22 cellular contexts compared by ENCODE assay signal in the genomic region with DNA sequence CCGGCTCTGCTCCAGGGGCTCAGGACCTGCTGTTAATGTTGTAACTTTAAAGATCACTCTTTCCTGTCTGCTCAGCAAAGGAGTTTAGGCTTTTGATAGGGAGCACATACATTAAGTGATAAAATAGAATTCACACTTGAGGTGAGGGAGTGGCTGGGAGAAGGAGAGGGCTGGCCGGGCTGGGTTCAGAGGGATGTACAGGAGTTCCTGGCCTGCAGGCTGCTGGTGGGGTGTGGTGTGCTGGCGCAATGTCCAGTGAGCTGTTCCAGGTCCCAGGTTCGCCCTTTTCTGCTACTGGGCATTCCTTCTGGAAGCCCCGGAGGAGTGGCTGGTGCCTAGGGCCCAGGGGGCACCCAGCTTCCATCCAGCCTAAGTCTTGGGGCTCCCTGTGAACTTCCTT. TPM values are rescaled to one million over a fixed set of nuclear protein-coding genes. Genes with fewer than 3 reads are reported as not detected.
A peak's percentile ranks its signal among the peaks of the same experiment; 100 is the strongest.
DNase-seq lines count a peak whose midpoint lies in the region; ATAC-seq and TF ChIP-seq lines count a peak whose summit lies in the region.
"Had no signal": no experiment of that assay in that cellular context is flagged by ENCODE, and none has a peak within 500 bp of the region (broad histone marks: within the 10 kb centered on the region; RNA-seq: fewer than 3 reads in every experiment).

No MANE protein-coding gene starts in this region.

- CTCF ChIA-PET in SK-N-SH (lab: Yijun Ruan, JAX) = interaction anchor here (0.7 to 3.1 kb wide), 2 partner anchors 19 to 280 kb away, joined by 3 to 19 read pairs; no protein-coding TSS in a partner anchor

- no peak overlapping the region for H3K4me3 Mint-ChIP-seq in brain
- H3K4me3 Mint-ChIP-seq in nephron = no peak overlapping the region
- no peak overlapping the region for H3K4me3 Mint-ChIP-seq in activated T-cell treated with anti-CD3 and anti-CD28 coated beads, Interleukin-2, amount 50 U/mL, for 4 hours
- H3K4me3 Mint-ChIP-seq: CD4-positive, CD25-positive, alpha-beta regulatory T cell; CD8-positive, alpha-beta memory T cell had no signal

- 94% methylated on average over 2 of the region's 5 CpGs for WGBS in SK-N-SH (ENCODE audit: low lambda C conversion rate)

- ATAC-seq in SK-N-SH treated with all-trans-retinoic acid at 6 μM for 48 hours (no peak), GM19467 (IDR thresholded peaks at IDR 0.05; ENCODE audit: unreplicated experiment) (no peak)
- no peak for ATAC-seq in activated T-cell treated with anti-CD3 and anti-CD28 coated beads, Interleukin-2, amount 50 U/mL, for 4 hours
- ATAC-seq: GM12878, HCT116 had no signal

- DNase-seq in SK-N-SH (no peak), posterior cingulate gyrus (no peak)
- no peak for DNase-seq in activated T-cell treated with anti-CD3 and anti-CD28 coated beads, Interleukin-2, amount 50 U/mL, for 4 hours
- DNase-seq: C1 segment of cervical spinal cord; CD4-positive, CD25-positive, alpha-beta regulatory T cell; CD8-positive, alpha-beta memory T cell; COR-L47; DMS 273 treated with DMSO at 0.1 percent for 48 hours; DMS53; DND-41; EL; GOT3; H7; KG1 had no signal

- TF ChIP-seq CTCF in SK-N-SH (IDR thresholded peaks at IDR 0.05) (no peak), brain (conservative IDR thresholded peaks at IDR 0.05) (no peak), nephron (IDR thresholded peaks at IDR 0.05; ENCODE audit: unreplicated experiment in 3 of 3) (no peak)

- no peaks in the 10 kb centered on the region for H3K36me3 ChIP-seq in SK-N-SH (replicated peaks in 1 of 2; ENCODE audit: control insufficient read depth in 1 of 2, insufficient read depth in 2 of 2, low read length in 1 of 2)

- TF ChIP-seq RAD21 in SK-N-SH (IDR thresholded peaks at IDR 0.05; ENCODE audit: low read length) = no peak

- no peak for TF ChIP-seq EP300 in SK-N-SH (IDR thresholded peaks at IDR 0.05; ENCODE audit: borderline replicate concordance in 1 of 2, low read depth in 1 of 2, low read length in 1 of 2)

- H2AFZ ChIP-seq in SK-N-SH (ENCODE audit: low read depth) = no peak overlapping the region

- H3F3A ChIP-seq in SK-N-SH (replicated peaks; ENCODE audit: insufficient read depth) = no peaks in the 10 kb centered on the region

- H3K9me3 Mint-ChIP-seq in brain = no peaks in the 10 kb centered on the region
- H3K9me3 Mint-ChIP-seq in nephron = no peaks in the 10 kb centered on the region
- no peaks in the 10 kb centered on the region for H3K9me3 Mint-ChIP-seq in activated T-cell treated with anti-CD3 and anti-CD28 coated beads, Interleukin-2, amount 50 U/mL, for 4 hours
- H3K9me3 Mint-ChIP-seq: CD8-positive, alpha-beta memory T cell had no signal

- H3K9ac ChIP-seq in SK-N-SH = no peak overlapping the region

- H3K9me2 ChIP-seq in SK-N-SH = no peaks in the 10 kb centered on the region

- H3K9me3 ChIP-seq in SK-N-SH = no peaks in the 10 kb centered on the region

- peaks cover 30% of the 10 kb centered on the region for H3K4me1 Mint-ChIP-seq in brain
- H3K4me1 Mint-ChIP-seq in nephron = peaks cover 17% of the 10 kb centered on the region
- no peaks in the 10 kb centered on the region for H3K4me1 Mint-ChIP-seq in activated T-cell treated with anti-CD3 and anti-CD28 coated beads, Interleukin-2, amount 50 U/mL, for 4 hours (ENCODE audit: low read depth)
- H3K4me1 Mint-ChIP-seq: CD4-positive, CD25-positive, alpha-beta regulatory T cell; CD8-positive, alpha-beta memory T cell had no signal

- H3K27me3 Mint-ChIP-seq in brain = no peaks in the 10 kb centered on the region
- H3K27me3 Mint-ChIP-seq in nephron (ENCODE audit: low read depth) = no peaks in the 10 kb centered on the region
- H3K27me3 Mint-ChIP-seq in activated T-cell treated with anti-CD3 and anti-CD28 coated beads, Interleukin-2, amount 50 U/mL, for 4 hours (ENCODE audit: low read depth) = no peaks in the 10 kb centered on the region

- H3K4me3 ChIP-seq in SK-N-SH (ENCODE audit: low read depth in 2 of 2, low read length in 1 of 2) = no peak overlapping the region
- H3K4me3 ChIP-seq: GM12878 had no signal

- no peaks in the 10 kb centered on the region for H4K20me1 ChIP-seq in SK-N-SH (ENCODE audit: insufficient read depth)

- H3K27me3 ChIP-seq in SK-N-SH (ENCODE audit: insufficient read depth) = no peaks in the 10 kb centered on the region

- no peak overlapping the region for H3K4me2 ChIP-seq in SK-N-SH

- H3K36me3 Mint-ChIP-seq in brain (no peaks in the 10 kb centered on the region), nephron (ENCODE audit: low read depth) (no peaks in the 10 kb centered on the region)
- no peaks in the 10 kb centered on the region for H3K36me3 Mint-ChIP-seq in activated T-cell treated with anti-CD3 and anti-CD28 coated beads, Interleukin-2, amount 50 U/mL, for 4 hours (ENCODE audit: insufficient read depth)
- H3K36me3 Mint-ChIP-seq: CD4-positive, CD25-positive, alpha-beta regulatory T cell; CD8-positive, alpha-beta memory T cell had no signal

- H3K27ac Mint-ChIP-seq in brain (peak overlapping the region in 3 of 5 experiments; percentile 45 to 67 (median 45)), nephron (peak overlapping the region in 2 of 3 experiments; percentile 36 to 65)
- H3K27ac Mint-ChIP-seq: CD4-positive, CD25-positive, alpha-beta regulatory T cell had no signal

- no peaks in the 10 kb centered on the region for H3K79me2 ChIP-seq in SK-N-SH (ENCODE audit: insufficient read depth)

- intact Hi-C loops in posterior cingulate gyrus (cut with DNase I) = no loop called here

- H3K27ac ChIP-seq in SK-N-SH (ENCODE audit: low read depth in 2 of 2, low read length in 1 of 2) = peak overlapping the region in 1 of 2 experiments; percentile 96; a peak in 1 of 4 replicates
- H3K27ac ChIP-seq: 22Rv1 had no signal

- POLR2A ChIA-PET in SK-N-SH (lab: Yijun Ruan, JAX) = no interaction called here

- peaks cover 0 to 95% of the 10 kb centered on the region in 2 experiments; a peak in 1 of 4 replicates for H3K4me1 ChIP-seq in SK-N-SH (ENCODE audit: control insufficient read depth in 1 of 2, insufficient read depth in 2 of 2, low read depth in 1 of 2, low read length in 1 of 2)

TF ChIP-seq in SK-N-SH treated with all-trans-retinoic acid at 6 μM for 48 hours, 23 proteins besides CTCF, POLR2A, EP300 and RAD21:
- TF ChIP-seq CREB5 (CRISPR knock-in tag; IDR thresholded peaks at IDR 0.05; ENCODE audit: low read depth) = no peak
- TF ChIP-seq ZFP3 (CRISPR knock-in tag; IDR thresholded peaks at IDR 0.05) = peak; percentile 96
TF ChIP-seq in SK-N-SH treated with all-trans-retinoic acid at 6 μM for 48 hours: peak in this region for 1.

TF ChIP-seq in SK-N-SH, 30 proteins besides CTCF, POLR2A, EP300 and RAD21 (continues in another document):
- no peak for TF ChIP-seq RFX5 (IDR thresholded peaks at IDR 0.05; ENCODE audit: low read length)
- TF ChIP-seq ELF1 (IDR thresholded peaks at IDR 0.05) = no peak
- TF ChIP-seq, protein P1, sequence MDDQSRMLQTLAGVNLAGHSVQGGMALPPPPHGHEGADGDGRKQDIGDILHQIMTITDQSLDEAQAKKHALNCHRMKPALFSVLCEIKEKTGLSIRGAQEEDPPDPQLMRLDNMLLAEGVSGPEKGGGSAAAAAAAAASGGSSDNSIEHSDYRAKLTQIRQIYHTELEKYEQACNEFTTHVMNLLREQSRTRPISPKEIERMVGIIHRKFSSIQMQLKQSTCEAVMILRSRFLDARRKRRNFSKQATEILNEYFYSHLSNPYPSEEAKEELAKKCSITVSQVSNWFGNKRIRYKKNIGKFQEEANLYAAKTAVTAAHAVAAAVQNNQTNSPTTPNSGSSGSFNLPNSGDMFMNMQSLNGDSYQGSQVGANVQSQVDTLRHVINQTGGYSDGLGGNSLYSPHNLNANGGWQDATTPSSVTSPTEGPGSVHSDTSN (IDR thresholded peaks at IDR 0.05) = no peak
- no peak for TF ChIP-seq TCF12 (IDR thresholded peaks at IDR 0.05)
- TF ChIP-seq YY1 (IDR thresholded peaks at IDR 0.05; ENCODE audit: low read depth) = no peak
- TF ChIP-seq FOXJ3 (CRISPR knock-in tag; IDR thresholded peaks at IDR 0.05) = no peak
- TF ChIP-seq TEAD4 (IDR thresholded peaks at IDR 0.05; ENCODE audit: borderline replicate concordance, insufficient read depth) = no peak
- no peak for TF ChIP-seq GABPA (IDR thresholded peaks at IDR 0.05; ENCODE audit: low read depth)
- no peak for TF ChIP-seq POLR2AphosphoS5 (IDR thresholded peaks at IDR 0.05; ENCODE audit: low read depth, low read length)
- TF ChIP-seq, protein P2, sequence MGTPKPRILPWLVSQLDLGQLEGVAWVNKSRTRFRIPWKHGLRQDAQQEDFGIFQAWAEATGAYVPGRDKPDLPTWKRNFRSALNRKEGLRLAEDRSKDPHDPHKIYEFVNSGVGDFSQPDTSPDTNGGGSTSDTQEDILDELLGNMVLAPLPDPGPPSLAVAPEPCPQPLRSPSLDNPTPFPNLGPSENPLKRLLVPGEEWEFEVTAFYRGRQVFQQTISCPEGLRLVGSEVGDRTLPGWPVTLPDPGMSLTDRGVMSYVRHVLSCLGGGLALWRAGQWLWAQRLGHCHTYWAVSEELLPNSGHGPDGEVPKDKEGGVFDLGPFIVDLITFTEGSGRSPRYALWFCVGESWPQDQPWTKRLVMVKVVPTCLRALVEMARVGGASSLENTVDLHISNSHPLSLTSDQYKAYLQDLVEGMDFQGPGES (IDR thresholded peaks at IDR 0.05; ENCODE audit: low read depth, low read length) = no peak
- no peak for TF ChIP-seq MEF2A (IDR thresholded peaks at IDR 0.05; ENCODE audit: borderline replicate concordance, low read depth)
- no peak for TF ChIP-seq CHD2 (IDR thresholded peaks at IDR 0.05; ENCODE audit: low read length, partially characterized antibody)
- TF ChIP-seq, protein P3, sequence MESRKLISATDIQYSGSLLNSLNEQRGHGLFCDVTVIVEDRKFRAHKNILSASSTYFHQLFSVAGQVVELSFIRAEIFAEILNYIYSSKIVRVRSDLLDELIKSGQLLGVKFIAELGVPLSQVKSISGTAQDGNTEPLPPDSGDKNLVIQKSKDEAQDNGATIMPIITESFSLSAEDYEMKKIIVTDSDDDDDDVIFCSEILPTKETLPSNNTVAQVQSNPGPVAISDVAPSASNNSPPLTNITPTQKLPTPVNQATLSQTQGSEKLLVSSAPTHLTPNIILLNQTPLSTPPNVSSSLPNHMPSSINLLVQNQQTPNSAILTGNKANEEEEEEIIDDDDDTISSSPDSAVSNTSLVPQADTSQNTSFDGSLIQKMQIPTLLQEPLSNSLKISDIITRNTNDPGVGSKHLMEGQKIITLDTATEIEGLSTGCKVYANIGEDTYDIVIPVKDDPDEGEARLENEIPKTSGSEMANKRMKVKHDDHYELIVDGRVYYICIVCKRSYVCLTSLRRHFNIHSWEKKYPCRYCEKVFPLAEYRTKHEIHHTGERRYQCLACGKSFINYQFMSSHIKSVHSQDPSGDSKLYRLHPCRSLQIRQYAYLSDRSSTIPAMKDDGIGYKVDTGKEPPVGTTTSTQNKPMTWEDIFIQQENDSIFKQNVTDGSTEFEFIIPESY (IDR thresholded peaks at IDR 0.05; ENCODE audit: borderline replicate concordance, low read depth) = no peak

RNA-seq across cellular contexts. Expression of gene KIF26A, which starts 17.8 kb away (rescaled TPM):
- polyA plus RNA-seq in SK-N-SH (2012; rRNA removed) (1.4 and 1.7 TPM in 2 replicates), brain (ENCODE audit: insufficient read depth, low read depth, low replicate concordance) (15.3 TPM)
- polyA plus RNA-seq in SK-N-SH (2012; cell fraction: cytosol; rRNA removed) = 0.79 and 1.5 TPM in 2 replicates
- 2.1 and 4.0 TPM in 2 replicates for polyA plus RNA-seq in SK-N-SH (2012; cell fraction: nucleus; rRNA removed)
- under 1 TPM; 0.24 to 0.86 (median 0.40) TPM for total RNA-seq in activated T-cell treated with anti-CD3 and anti-CD28 coated beads, Interleukin-2, amount 50 U/mL, for 4 hours
- polyA plus RNA-seq: AG04450; CD4-positive, CD25-positive, alpha-beta regulatory T cell; CD8-positive, alpha-beta memory T cell; GM12878 had no signal
